In genomic region chr5:59588922-59589321, GRCh38 we compare ENCODE assay signal across 13 cellular contexts.
DNase-seq lines count a peak whose midpoint lies in the region; ATAC-seq, FAIRE-seq and TF ChIP-seq lines count a peak whose summit lies in the region.
"Had no signal": no experiment of that assay in that cellular context is flagged by ENCODE, and none has a peak within 500 bp of the region (broad histone marks: within the 10 kb centered on the region; RNA-seq: fewer than 3 reads in every experiment).

No MANE protein-coding gene starts in this region.

- intact Hi-C loops in left colon (cut with DNase I, micrococcal nuclease), result no loop called here

- DNase-seq in A549 (ENCODE audit: low read depth in 1 of 2, low spot score in 1 of 2) (peak in 1 of 2 experiments; percentile 59), HPDE6-E6E7 (ENCODE audit: extremely low spot score) (peak; percentile 26), astrocyte of the spinal cord (ENCODE audit: low read depth, low spot score) (peak; percentile 64), left colon (no peak), nephron progenitor cell (no peak)
- DNase-seq: esophagus squamous epithelium; NCI-H2171 treated with DMSO at 0.1 percent for 48 hours; stimulated activated CD4-positive, alpha-beta T cell treated with anti-CD3 and anti-CD28 coated beads, Interleukin-12 subunit alpha, Interleukin-12 subunit beta, amount 100 ng/mL, for 4 hours had no signal

- TF ChIP-seq POLR2A in A549 (IDR thresholded peaks at IDR 0.05; ENCODE audit: low read length), result no peak

- TF ChIP-seq EP300 in A549 (IDR thresholded peaks at IDR 0.05), result no peak

- H3K27ac ChIP-seq in A549, result peak overlapping the region; percentile 89 to 91
- H3K27ac ChIP-seq: esophagus squamous epithelium had no signal

- H3K4me3 ChIP-seq in A549, result peak overlapping the region; percentile 63; the same call in 2 of the 3 replicates
- H3K4me3 ChIP-seq in astrocyte of the spinal cord (ENCODE audit: low read depth, low read length), result no peak overlapping the region
- H3K4me3 ChIP-seq: esophagus squamous epithelium had no signal

- peaks cover 56% of the 10 kb centered on the region for H3K4me1 ChIP-seq in A549

- peak; percentile 85 for FAIRE-seq in A549 (lab: Jason Lieb, UNC)

- CTCF ChIA-PET in A549 (lab: Yijun Ruan, JAX), result interaction anchor here (1.1 kb wide), 1 partner anchor 66 kb away, joined by 3 read pairs; no protein-coding TSS in a partner anchor

- H3K27ac Mint-ChIP-seq in nephron progenitor cell, result no peak overlapping the region
- H3K27ac Mint-ChIP-seq: activated naive CD8-positive, alpha-beta T cell had no signal

- no peaks in the 10 kb centered on the region for H3K36me3 Mint-ChIP-seq in nephron progenitor cell (ENCODE audit: low read depth)
- H3K36me3 Mint-ChIP-seq: activated naive CD8-positive, alpha-beta T cell had no signal

- peak overlapping the region; percentile 86 for H3K4me2 ChIP-seq in A549

- H3K9me3 Mint-ChIP-seq in nephron progenitor cell, result no peaks in the 10 kb centered on the region

- TF ChIP-seq RAD21 in A549 (conservative IDR thresholded peaks at IDR 0.05 in 1 of 2, IDR thresholded peaks at IDR 0.05 in 1 of 2), result no peak

- peaks cover 33% of the 10 kb centered on the region for H3K4me1 Mint-ChIP-seq in nephron progenitor cell

- ATAC-seq in A549 (peak in 1 of 2 experiments; percentile 42; a peak in 3 of 6 replicates), left colon (peak; percentile 20), HG03439 (IDR thresholded peaks at IDR 0.05; ENCODE audit: unreplicated experiment) (no peak), HG03460 (IDR thresholded peaks at IDR 0.05; ENCODE audit: unreplicated experiment) (no peak), GM18502 (IDR thresholded peaks at IDR 0.05; ENCODE audit: poor library complexity, unreplicated experiment) (no peak)
- ATAC-seq: HCT116 had no signal

- peaks cover 3% of the 10 kb centered on the region for H3K27me3 Mint-ChIP-seq in nephron progenitor cell (ENCODE audit: low read depth, poor library complexity)

- POLR2A ChIA-PET in A549 (lab: Yijun Ruan, JAX), result no interaction called here

- in situ Hi-C loops in astrocyte of the spinal cord (cut with HindIII; ENCODE audit: low sequenced_read_pairs), result no loop called here

- no peak for TF ChIP-seq CTCF in A549 (IDR thresholded peaks at IDR 0.05)
- no peak for TF ChIP-seq CTCF in astrocyte of the spinal cord (IDR thresholded peaks at IDR 0.05; ENCODE audit: low read depth, low read length)
- TF ChIP-seq CTCF in nephron progenitor cell (IDR thresholded peaks at IDR 0.05), result no peak

- H3K9me3 ChIP-seq in A549, result no peaks in the 10 kb centered on the region
- H3K9me3 ChIP-seq: esophagus squamous epithelium had no signal

- no peak overlapping the region for H3K4me3 Mint-ChIP-seq in nephron progenitor cell
- H3K4me3 Mint-ChIP-seq: activated naive CD8-positive, alpha-beta T cell had no signal

TF ChIP-seq in A549, 52 proteins besides CTCF, POLR2A, EP300 and RAD21:
- TF ChIP-seq ATOH8 (CRISPR knock-in tag; IDR thresholded peaks at IDR 0.05; ENCODE audit: low read depth), result no peak
- TF ChIP-seq SREBF2 (IDR thresholded peaks at IDR 0.05), result no peak
- no peak for TF ChIP-seq FOSL2 (IDR thresholded peaks at IDR 0.05)
- peak; percentile 68 for TF ChIP-seq FOSL2 (CRISPR knock-in tag; IDR thresholded peaks at IDR 0.05)
- no peak for TF ChIP-seq HOXB5 (CRISPR knock-in tag; IDR thresholded peaks at IDR 0.05)

Comparison
In these comparisons a context has a peak if more than half of its experiments do, and no peak if none do; other contexts are left out.
1. DNase-seq: peak in HPDE6-E6E7 (single experiment) and astrocyte of the spinal cord (single experiment); none in left colon (0 of 2) and nephron progenitor cell (single experiment).